ENCODE assay signal across 28 cellular contexts in the genomic region with DNA sequence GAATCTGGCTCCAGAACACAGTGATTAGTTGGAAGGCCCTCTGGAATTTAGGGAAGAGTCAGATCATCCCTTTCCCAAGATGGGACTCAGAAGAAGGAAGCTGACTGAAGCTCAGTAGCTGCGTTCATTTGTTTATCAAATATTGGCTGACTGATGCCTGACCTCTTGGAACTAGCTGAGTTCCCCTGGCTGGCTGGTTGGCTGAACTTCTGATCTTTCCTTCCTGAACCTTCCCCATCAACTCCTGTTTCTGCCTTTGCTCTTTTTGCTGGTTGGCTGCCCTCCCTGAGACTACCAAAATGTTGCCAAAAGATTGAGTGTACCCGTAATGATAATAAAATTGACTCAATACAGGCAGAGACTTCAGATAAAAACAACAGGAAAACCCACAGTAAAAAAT.
A peak's percentile ranks its signal among the peaks of the same experiment; 100 is the strongest.
DNase-seq lines count a peak whose midpoint lies in the region; ATAC-seq and TF ChIP-seq lines count a peak whose summit lies in the region.
"Had no signal": no experiment of that assay in that cellular context is flagged by ENCODE, and none has a peak within 500 bp of the region (broad histone marks: within the 10 kb centered on the region; RNA-seq: fewer than 3 reads in every experiment).

No MANE protein-coding gene starts in this region.

- no peak overlapping the region for H3K27ac Mint-ChIP-seq in mesothelial cell of epicardium
- no peak overlapping the region for H3K27ac Mint-ChIP-seq in activated naive CD8-positive, alpha-beta T cell treated with anti-CD3 and anti-CD28 coated beads, Interleukin-2, amount 50 U/mL, for 24 hours
- H3K27ac Mint-ChIP-seq: activated CD4-positive, alpha-beta memory T cell treated with anti-CD3 and anti-CD28 coated beads for 36 hours; activated naive CD4-positive, alpha-beta T cell treated with anti-CD3 and anti-CD28 coated beads, Interleukin-2, amount 10 ng/mL, durations not matched to agents 7 days and 5 days; CD4-positive, alpha-beta T cell; T-helper 1 cell treated with Interleukin-12 subunit alpha and Interleukin-12 subunit beta and Interleukin-4 antibody, amounts not matched to agents 30 μg/mL and 1 μg/mL, for 36 hours had no signal

- peak; percentile 95 for ATAC-seq in Right ventricle myocardium superior (ENCODE audit: poor library complexity)
- ATAC-seq in activated naive CD8-positive, alpha-beta T cell treated with anti-CD3 and anti-CD28 coated beads, Interleukin-2, amount 50 U/mL, for 24 hours: no peak
- ATAC-seq: activated CD4-positive, CD25-positive, alpha-beta regulatory T cell treated with anti-CD3 and anti-CD28 coated beads, Interleukin-2, amount 50 U/mL, for 24 hours had no signal

- H3K4me1 Mint-ChIP-seq in mesothelial cell of epicardium: no peaks in the 10 kb centered on the region
- no peaks in the 10 kb centered on the region for H3K4me1 Mint-ChIP-seq in activated naive CD8-positive, alpha-beta T cell treated with anti-CD3 and anti-CD28 coated beads, Interleukin-2, amount 50 U/mL, for 24 hours
- H3K4me1 Mint-ChIP-seq: activated naive CD4-positive, alpha-beta T cell treated with anti-CD3 and anti-CD28 coated beads, Interleukin-2, amount 10 ng/mL, durations not matched to agents 7 days and 5 days had no signal

- no peaks in the 10 kb centered on the region for H3K36me3 Mint-ChIP-seq in mesothelial cell of epicardium
- H3K36me3 Mint-ChIP-seq in activated naive CD8-positive, alpha-beta T cell treated with anti-CD3 and anti-CD28 coated beads, Interleukin-2, amount 50 U/mL, for 24 hours (ENCODE audit: low read depth): no peaks in the 10 kb centered on the region
- H3K36me3 Mint-ChIP-seq: activated CD4-positive, alpha-beta memory T cell treated with anti-CD3 and anti-CD28 coated beads for 36 hours; activated naive CD4-positive, alpha-beta T cell treated with anti-CD3 and anti-CD28 coated beads, Interleukin-2, amount 10 ng/mL, durations not matched to agents 7 days and 5 days had no signal

- peaks cover 7% of the 10 kb centered on the region for H3K9me3 Mint-ChIP-seq in mesothelial cell of epicardium
- H3K9me3 Mint-ChIP-seq in activated naive CD8-positive, alpha-beta T cell treated with anti-CD3 and anti-CD28 coated beads, Interleukin-2, amount 50 U/mL, for 24 hours: peaks cover 4% of the 10 kb centered on the region

- peak; percentile 51 for DNase-seq in Right ventricle myocardium superior
- no peak for DNase-seq in cardiac septum (ENCODE audit: low spot score)
- peak; percentile 63 for DNase-seq in fibroblast of the aortic adventitia (ENCODE audit: low read depth)
- DNase-seq in lung microvascular endothelial cell (ENCODE audit: low read depth in 2 of 2): peak; percentile 72 to 93
- DNase-seq in mesothelial cell of epicardium (ENCODE audit: low spot score in 2 of 2, unreplicated experiment in 2 of 2): no peak
- DNase-seq in activated naive CD8-positive, alpha-beta T cell treated with anti-CD3 and anti-CD28 coated beads, Interleukin-2, amount 50 U/mL, for 24 hours: no peak
- DNase-seq in mesenteric fat pad (ENCODE audit: low spot score): no peak
- DNase-seq in NCI-H748 (lab: John Stamatoyannopoulos, UW; ENCODE audit: unreplicated experiment): no peak
- DNase-seq: activated CD4-positive, alpha-beta memory T cell treated with anti-CD3 and anti-CD28 coated beads for 36 hours; activated CD8-positive, alpha-beta memory T cell treated with anti-CD3 and anti-CD28 coated beads, Interleukin-2, amount 50 U/mL, for 4 hours; activated naive CD4-positive, alpha-beta T cell treated with anti-CD3 and anti-CD28 coated beads, Interleukin-2, amount 10 ng/mL, durations not matched to agents 7 days and 5 days; AML-193; amniotic stem cell; CD4-positive, alpha-beta T cell; effector memory CD4-positive, alpha-beta T cell; erythroblast; gastrocnemius medialis; GOT3; hippocampal formation; NCI-H1092 treated with DMSO at 0.1 percent for 48 hours; NCI-H1930; NCI-H2227 treated with DMSO at 0.1 percent for 48 hours; NCI-H774; stimulated activated CD4-positive, alpha-beta T cell treated with anti-CD3 and anti-CD28 coated beads, Interleukin-15, amount 100 ng/mL, for 24 hours; stimulated activated naive CD4-positive, alpha-beta T cell had no signal

- intact Hi-C loops in Right ventricle myocardium superior (cut with DNase I) (loop anchor here (10.0 kb wide), 1 partner anchor 101 kb away; no protein-coding TSS in a partner anchor), cardiac septum (cut with DNase I) (no loop called here)

- TF ChIP-seq CTCF in fibroblast of the aortic adventitia (IDR thresholded peaks at IDR 0.05; ENCODE audit: insufficient read depth, low read length) (no peak), mesothelial cell of epicardium (IDR thresholded peaks at IDR 0.05; ENCODE audit: unreplicated experiment) (no peak)

- H3K4me3 Mint-ChIP-seq in mesothelial cell of epicardium: no peak overlapping the region
- H3K4me3 Mint-ChIP-seq in activated naive CD8-positive, alpha-beta T cell treated with anti-CD3 and anti-CD28 coated beads, Interleukin-2, amount 50 U/mL, for 24 hours: no peak overlapping the region
- H3K4me3 Mint-ChIP-seq: activated CD4-positive, alpha-beta memory T cell treated with anti-CD3 and anti-CD28 coated beads for 36 hours; activated naive CD4-positive, alpha-beta T cell treated with anti-CD3 and anti-CD28 coated beads, Interleukin-2, amount 10 ng/mL, durations not matched to agents 7 days and 5 days; CD4-positive, alpha-beta T cell; T-helper 1 cell treated with Interleukin-12 subunit alpha and Interleukin-12 subunit beta and Interleukin-4 antibody, amounts not matched to agents 30 μg/mL and 1 μg/mL, for 36 hours had no signal

- no peaks in the 10 kb centered on the region for H3K27me3 Mint-ChIP-seq in mesothelial cell of epicardium (ENCODE audit: low read depth)
- H3K27me3 Mint-ChIP-seq in activated naive CD8-positive, alpha-beta T cell treated with anti-CD3 and anti-CD28 coated beads, Interleukin-2, amount 50 U/mL, for 24 hours: no peaks in the 10 kb centered on the region
- H3K27me3 Mint-ChIP-seq: activated CD4-positive, alpha-beta memory T cell treated with anti-CD3 and anti-CD28 coated beads for 36 hours; activated naive CD4-positive, alpha-beta T cell treated with anti-CD3 and anti-CD28 coated beads, Interleukin-2, amount 10 ng/mL, durations not matched to agents 7 days and 5 days; CD4-positive, alpha-beta T cell had no signal

- no peak overlapping the region for H3K4me3 ChIP-seq in fibroblast of the aortic adventitia (ENCODE audit: low read depth, low read length)
- H3K4me3 ChIP-seq: gastrocnemius medialis, thoracic aorta had no signal

Comparison
In these comparisons a context has a peak if more than half of its experiments do, and no peak if none do; other contexts are left out.
1. DNase-seq: peak in Right ventricle myocardium superior (single experiment), fibroblast of the aortic adventitia (single experiment) and lung microvascular endothelial cell (2 of 2); none in cardiac septum (single experiment), mesothelial cell of epicardium (0 of 2), activated naive CD8-positive, alpha-beta T cell treated with anti-CD3 and anti-CD28 coated beads, Interleukin-2, amount 50 U/mL, for 24 hours (single experiment), mesenteric fat pad (single experiment) and NCI-H748 (single experiment).